1 cellular context compared by ENCODE assay signal in genomic region chr2:23375448-23375847, GRCh38.
TF ChIP-seq lines count a peak whose summit lies in the region.

No MANE protein-coding gene starts in this region.

TF ChIP-seq in GM12878, 131 proteins besides CTCF, POLR2A, EP300 and RAD21 (continued from another document):
- TF ChIP-seq USF2 (IDR thresholded peaks at IDR 0.05; ENCODE audit: borderline replicate concordance, low read depth, low read length) (peak; percentile 12; the same call in 1 of the 2 replicates), ATF3 (IDR thresholded peaks at IDR 0.05; ENCODE audit: borderline replicate concordance, extremely low read depth, low read depth, low read length) (peak; percentile 33; the same call in 1 of the 2 replicates), CREB1 (IDR thresholded peaks at IDR 0.05; ENCODE audit: low read depth) (0 out of 2 replicates have a peak, but pooled peaks have one; percentile 29)
